Comparison of ENCODE assay signal across 10 cellular contexts in the genomic region with DNA sequence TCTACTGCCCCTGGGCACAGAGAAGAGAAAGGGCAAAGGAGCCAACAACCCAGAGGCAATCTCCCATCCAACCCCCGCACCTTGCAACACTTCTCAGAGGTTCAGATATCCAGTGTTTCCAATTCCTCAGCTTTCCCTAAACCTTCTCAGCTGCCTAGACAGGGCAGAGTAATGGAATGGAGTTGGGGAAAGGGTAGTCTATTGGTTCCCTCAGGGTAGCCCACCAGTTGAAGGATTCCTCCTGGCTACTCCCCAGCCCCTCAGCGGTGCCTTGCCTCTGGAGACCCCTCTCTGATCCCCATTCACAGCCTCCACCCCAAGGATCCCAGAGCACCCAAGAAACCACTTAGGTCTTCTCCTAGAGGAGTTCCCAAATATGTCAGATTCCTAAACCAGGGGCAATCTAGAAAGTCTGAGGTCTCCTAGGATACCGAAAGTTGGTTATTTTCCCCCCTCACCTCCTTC. TPM values are rescaled to one million over a fixed set of nuclear protein-coding genes. Genes with fewer than 3 reads are reported as not detected.
A peak's percentile ranks its signal among the peaks of the same experiment; 100 is the strongest.
DNase-seq lines count a peak whose midpoint lies in the region; ATAC-seq, FAIRE-seq and TF ChIP-seq lines count a peak whose summit lies in the region.
"Had no signal": no experiment of that assay in that cellular context is flagged by ENCODE, and none has a peak within 500 bp of the region (broad histone marks: within the 10 kb centered on the region; RNA-seq: fewer than 3 reads in every experiment).

No MANE protein-coding gene starts in this region.

- peak overlapping the region; percentile 54 for H3K4me3 ChIP-seq in AG04450 (ENCODE audit: low read depth, low read length)
- no peak overlapping the region; a peak in 1 of 4 replicates for H3K4me3 ChIP-seq in SK-N-SH (ENCODE audit: low read depth in 2 of 2, low read length in 1 of 2)
- peak overlapping the region; percentile 56 to 78 (median 63) for H3K4me3 ChIP-seq in HepG2 (replicated peaks in 1 of 3; ENCODE audit: insufficient read depth in 1 of 3, low read depth in 2 of 3, low read length in 3 of 3)

- H3K36me3 ChIP-seq in SK-N-SH (replicated peaks in 1 of 2; ENCODE audit: control insufficient read depth in 1 of 2, insufficient read depth in 2 of 2, low read length in 1 of 2) (no peaks in the 10 kb centered on the region), HepG2 (replicated peaks in 1 of 2; ENCODE audit: control insufficient read depth in 1 of 2, insufficient read depth in 2 of 2, low read length in 2 of 2) (no peaks in the 10 kb centered on the region)

- H3K79me2 ChIP-seq in SK-N-SH (ENCODE audit: insufficient read depth) (no peaks in the 10 kb centered on the region), HepG2 (ENCODE audit: insufficient read depth, low read length) (peaks cover 4% of the 10 kb centered on the region)

- POLR2A ChIA-PET in AG04450 (lab: Yijun Ruan, JAX) (interaction anchor here (1.0 to 1.8 kb wide), 2 partner anchors 9 to 41 kb away, joined by 4 to 9 read pairs; no protein-coding TSS in a partner anchor), SK-N-SH (lab: Yijun Ruan, JAX) (interaction anchor here (2.2 kb wide), 1 partner anchor 12 kb away, joined by 6 read pairs; no protein-coding TSS in a partner anchor), HepG2 (lab: Yijun Ruan, JAX) (interaction anchor here (0.6 to 14.6 kb wide), 8 partner anchors 11 to 59 kb away, joined by 3 to 176 read pairs (median 8); a partner anchor contains a TSS)

- no peak overlapping the region for H2AFZ ChIP-seq in SK-N-SH (ENCODE audit: low read depth)
- H2AFZ ChIP-seq in HepG2 (ENCODE audit: low read length), result no peak overlapping the region

- TF ChIP-seq RAD21 in SK-N-SH (IDR thresholded peaks at IDR 0.05; ENCODE audit: low read length) (no peak), HepG2 (CRISPR knock-in tag; IDR thresholded peaks at IDR 0.05) (no peak)

- intact Hi-C loops in HepG2 (cut with micrococcal nuclease; ENCODE audit: unreplicated experiment), result no loop called here

- H3K27me3 ChIP-seq in AG04450 (ENCODE audit: control insufficient read depth, insufficient read depth, low read length) (peaks cover 36% of the 10 kb centered on the region), SK-N-SH (ENCODE audit: insufficient read depth) (no peaks in the 10 kb centered on the region; the same call in 1 of the 2 replicates), HepG2 (ENCODE audit: control insufficient read depth in 1 of 2, insufficient read depth in 2 of 2, low read length in 2 of 2) (no peaks in the 10 kb centered on the region)

- H3K4me1 ChIP-seq in SK-N-SH (ENCODE audit: control insufficient read depth in 1 of 2, insufficient read depth in 2 of 2, low read depth in 1 of 2, low read length in 1 of 2), result peaks cover 0 to 13% of the 10 kb centered on the region in 2 experiments; a peak in 1 of 4 replicates
- H3K4me1 ChIP-seq in HepG2 (ENCODE audit: insufficient read depth, low read length), result peaks cover 88% of the 10 kb centered on the region

- H3K9me3 ChIP-seq in AG04450 (ENCODE audit: control insufficient read depth, insufficient read depth, low read length) (no peaks in the 10 kb centered on the region; the same call in 1 of the 2 replicates), SK-N-SH (no peaks in the 10 kb centered on the region), HepG2 (ENCODE audit: low read length) (no peaks in the 10 kb centered on the region)

- no peak for DNase-seq in AG04450 (ENCODE audit: low read depth, low spot score)
- no peak for DNase-seq in SK-N-SH
- DNase-seq in HepG2 (ENCODE audit: low spot score), result no peak
- DNase-seq in KBM-7, result no peak
- DNase-seq in SW 1271 (lab: John Stamatoyannopoulos, UW), result no peak
- DNase-seq: midbrain; stimulated activated naive CD4-positive, alpha-beta T cell treated with Interleukin-2 at 50 U/mL for 16 hours had no signal

- no peak for TF ChIP-seq EP300 in SK-N-SH (IDR thresholded peaks at IDR 0.05; ENCODE audit: borderline replicate concordance in 1 of 2, low read depth in 1 of 2, low read length in 1 of 2)
- no peak for TF ChIP-seq EP300 in HepG2 (IDR thresholded peaks at IDR 0.05; ENCODE audit: low read depth in 2 of 2, low read length in 2 of 2)
- TF ChIP-seq EP300 in HepG2 (CRISPR knock-in tag; IDR thresholded peaks at IDR 0.05; ENCODE audit: borderline replicate concordance), result no peak

- WGBS in SK-N-SH (ENCODE audit: low lambda C conversion rate), result 55% methylated on average over 3 of the region's 3 CpGs
- 14% methylated on average over 3 of the region's 3 CpGs for WGBS in HepG2 (ENCODE audit: low lambda C conversion rate)

- H3K27ac ChIP-seq in AG04450 (ENCODE audit: low read depth, low read length), result no peak overlapping the region
- no peak overlapping the region for H3K27ac ChIP-seq in SK-N-SH (ENCODE audit: low read depth in 2 of 2, low read length in 1 of 2)
- H3K27ac ChIP-seq in HepG2 (ENCODE audit: extremely low read length, insufficient read depth, low read length), result peak overlapping the region; percentile 91
- H3K27ac ChIP-seq: C4-2B had no signal

- TF ChIP-seq CTCF in AG04450 (IDR thresholded peaks at IDR 0.05; ENCODE audit: low read depth, low read length) (no peak), SK-N-SH (IDR thresholded peaks at IDR 0.05) (no peak), HepG2 (CRISPR knock-in tag; IDR thresholded peaks at IDR 0.05) (no peak)

- ATAC-seq in HepG2 (no peak), HG03097 (IDR thresholded peaks at IDR 0.05; ENCODE audit: low FRiP score, unreplicated experiment) (no peak)

- no peak for FAIRE-seq in HepG2 (lab: Jason Lieb, UNC)

- H4K20me1 ChIP-seq in SK-N-SH (ENCODE audit: insufficient read depth), result no peaks in the 10 kb centered on the region
- H4K20me1 ChIP-seq in HepG2 (ENCODE audit: insufficient read depth, low read length), result no peaks in the 10 kb centered on the region

- no peaks in the 10 kb centered on the region for H3K9me2 ChIP-seq in SK-N-SH

- in situ Hi-C loops in HepG2 (cut with HindIII; ENCODE audit: extremely low pct_ligation_motif_present, low pct_unique_long_range_greater_than_20kb), result no loop called here
- in situ Hi-C loops in KBM-7 (cut with MboI; ENCODE audit: low pct_unique_long_range_greater_than_20kb, low sequenced_read_pairs), result no loop called here

- peaks cover 3% of the 10 kb centered on the region for H3F3A ChIP-seq in SK-N-SH (replicated peaks; ENCODE audit: insufficient read depth)

- BruUV-seq in HepG2 (replicated peaks; lab: Mats Ljungman, UMichigan), result TSS peak; percentile 69

- CTCF ChIA-PET in AG04450 (lab: Charles Lee) (interaction anchor here (0.6 to 4.2 kb wide), 5 partner anchors 24 to 79 kb away, joined by 3 to 29 read pairs (median 3); a partner anchor contains a TSS), SK-N-SH (lab: Yijun Ruan, JAX) (interaction anchor here (1.2 to 4.5 kb wide), 6 partner anchors 8 to 61 kb away, joined by 3 to 18 read pairs (median 11); a partner anchor contains a TSS), HepG2 (lab: Yijun Ruan, JAX; ENCODE audit: low intra/inter-chr PET ratio, low total read pairs) (no interaction called here)

- TF ChIP-seq POLR2A in HepG2 (IDR thresholded peaks at IDR 0.05; ENCODE audit: insufficient read depth in 1 of 2, low read depth in 2 of 2, low read length in 2 of 2), result no peak

- H3K9ac ChIP-seq in SK-N-SH, result no peak overlapping the region
- H3K9ac ChIP-seq in HepG2 (ENCODE audit: insufficient read depth, low read depth, low read length), result peak overlapping the region; percentile 79

- H3K4me2 ChIP-seq in SK-N-SH (peak overlapping the region; percentile 41; the same call in 1 of the 2 replicates), HepG2 (ENCODE audit: low read depth, low read length) (peak overlapping the region; percentile 97)

RNA-seq across cellular contexts. Expression of a gene that starts 0.5 kb away (rescaled TPM):
- polyA plus RNA-seq in AG04450 (2011; rRNA removed), result 0.25 and 0.37 TPM in 2 replicates
- polyA minus RNA-seq in AG04450 (2011; rRNA and poly(A)+ RNA removed), result 0.30 and 0.41 TPM in 2 replicates
- 0.16 and 0.25 TPM in 2 replicates for polyA plus RNA-seq in SK-N-SH (2012; rRNA removed)
- 0.10 and 0.13 TPM in 2 replicates for polyA plus RNA-seq in SK-N-SH (2012; cell fraction: cytosol; rRNA removed)
- polyA plus RNA-seq in SK-N-SH (2012; cell fraction: nucleus; rRNA removed), result 0.17 and 0.25 TPM in 2 replicates
- 7.8 and 8.5 TPM in 2 replicates for total RNA-seq in HepG2 (2016; rRNA removed; fragmentation: Illumina TruSeq; extraction: Trizol)
- 2.9 and 3.4 TPM in 2 replicates for total RNA-seq in HepG2 (2016; cell fraction: cytosol; rRNA removed; fragmentation: Illumina TruSeq; extraction: Trizol; ENCODE audit: low read depth)
- 7.5 and 8.1 TPM in 2 replicates for total RNA-seq in HepG2 (2016; cell fraction: insoluble cytoplasmic fraction; rRNA removed; fragmentation: Illumina TruSeq; extraction: Trizol)
- 6.2 and 6.6 TPM in 2 replicates for total RNA-seq in HepG2 (2016; cell fraction: membrane; rRNA removed; fragmentation: Illumina TruSeq; extraction: Trizol)
- 5.7 and 6.3 TPM in 2 replicates for total RNA-seq in HepG2 (2016; cell fraction: nucleus; rRNA removed; fragmentation: Illumina TruSeq; extraction: Trizol)
- polyA plus RNA-seq in HepG2 (2011; rRNA removed), result 4.1 and 4.5 TPM in 2 replicates
- polyA plus RNA-seq in HepG2 (2011; cell fraction: cytosol; rRNA removed), result 2.5 and 3.0 TPM in 2 replicates
- polyA plus RNA-seq in HepG2 (2011; cell fraction: nucleus; rRNA removed), result 3.5 and 3.8 TPM in 2 replicates
- 1.3 and 1.8 TPM in 2 replicates for polyA plus RNA-seq in HepG2 (2012)
- 1.9 and 3.1 TPM in 2 replicates for polyA plus RNA-seq in HepG2 (2016; cell fraction: cytosol; fragmentation: Illumina TruSeq; extraction: Trizol; ENCODE audit: low read depth)
- polyA plus RNA-seq in HepG2 (2016; cell fraction: insoluble cytoplasmic fraction; fragmentation: Illumina TruSeq; extraction: Trizol; ENCODE audit: low read depth), result 10.3 and 10.9 TPM in 2 replicates
- 3.7 and 4.5 TPM in 2 replicates for polyA plus RNA-seq in HepG2 (2016; cell fraction: membrane; fragmentation: Illumina TruSeq; extraction: Trizol; ENCODE audit: low read depth)
- 11.6 and 14.3 TPM in 2 replicates for polyA plus RNA-seq in HepG2 (2016; cell fraction: nucleus; fragmentation: Illumina TruSeq; extraction: Trizol; ENCODE audit: insufficient read depth, low read depth)
- 1.7 and 3.8 TPM in 2 replicates for polyA minus RNA-seq in HepG2 (2011; rRNA and poly(A)+ RNA removed; ENCODE audit: low replicate concordance)
- 0.49 and 2.3 TPM in 2 replicates for polyA minus RNA-seq in HepG2 (2011; cell fraction: cytosol; rRNA and poly(A)+ RNA removed)
- 1.0 and 1.7 TPM in 2 replicates for polyA minus RNA-seq in HepG2 (2011; cell fraction: nucleus; rRNA and poly(A)+ RNA removed)
- total RNA-seq: activated CD4-positive, alpha-beta memory T cell treated with anti-CD3 and anti-CD28 coated beads for 36 hours had no signal

RNA-seq across cellular contexts. Expression of a gene that starts 19.8 kb away (rescaled TPM):
- polyA plus RNA-seq in AG04450 (2011; rRNA removed) (741 and 845 TPM in 2 replicates), SK-N-SH (2012; rRNA removed) (773 and 841 TPM in 2 replicates), HepG2 (2011; rRNA removed) (480 and 535 TPM in 2 replicates)
- 1,089 and 1,312 TPM in 2 replicates for polyA minus RNA-seq in AG04450 (2011; rRNA and poly(A)+ RNA removed)
- polyA plus RNA-seq in SK-N-SH (2012; cell fraction: cytosol; rRNA removed), result 1,054 and 1,304 TPM in 2 replicates
- polyA plus RNA-seq in SK-N-SH (2012; cell fraction: nucleus; rRNA removed), result 350 and 539 TPM in 2 replicates
- 1,820 and 2,673 TPM in 2 replicates for total RNA-seq in HepG2 (2016; rRNA removed; fragmentation: Illumina TruSeq; extraction: Trizol)
- total RNA-seq in HepG2 (2016; cell fraction: cytosol; rRNA removed; fragmentation: Illumina TruSeq; extraction: Trizol; ENCODE audit: low read depth), result 661 and 834 TPM in 2 replicates
- 1,900 and 2,565 TPM in 2 replicates for total RNA-seq in HepG2 (2016; cell fraction: insoluble cytoplasmic fraction; rRNA removed; fragmentation: Illumina TruSeq; extraction: Trizol)
- 1,646 and 2,012 TPM in 2 replicates for total RNA-seq in HepG2 (2016; cell fraction: membrane; rRNA removed; fragmentation: Illumina TruSeq; extraction: Trizol)
- total RNA-seq in HepG2 (2016; cell fraction: nucleus; rRNA removed; fragmentation: Illumina TruSeq; extraction: Trizol), result 924 and 962 TPM in 2 replicates
- 613 and 623 TPM in 2 replicates for polyA plus RNA-seq in HepG2 (2011; cell fraction: cytosol; rRNA removed)
- 402 and 463 TPM in 2 replicates for polyA plus RNA-seq in HepG2 (2011; cell fraction: nucleus; rRNA removed)
- polyA plus RNA-seq in HepG2 (2012), result 1,081 and 1,908 TPM in 2 replicates
- polyA plus RNA-seq in HepG2 (2016; cell fraction: cytosol; fragmentation: Illumina TruSeq; extraction: Trizol; ENCODE audit: low read depth), result 1,228 and 1,423 TPM in 2 replicates
- polyA plus RNA-seq in HepG2 (2016; cell fraction: insoluble cytoplasmic fraction; fragmentation: Illumina TruSeq; extraction: Trizol; ENCODE audit: low read depth), result 4,120 and 4,455 TPM in 2 replicates
- 2,490 and 3,014 TPM in 2 replicates for polyA plus RNA-seq in HepG2 (2016; cell fraction: membrane; fragmentation: Illumina TruSeq; extraction: Trizol; ENCODE audit: low read depth)
- polyA plus RNA-seq in HepG2 (2016; cell fraction: nucleus; fragmentation: Illumina TruSeq; extraction: Trizol; ENCODE audit: insufficient read depth, low read depth), result 1,903 and 1,961 TPM in 2 replicates
- polyA minus RNA-seq in HepG2 (2011; rRNA and poly(A)+ RNA removed; ENCODE audit: low replicate concordance), result 314 and 476 TPM in 2 replicates
- 569 and 577 TPM in 2 replicates for polyA minus RNA-seq in HepG2 (2011; cell fraction: cytosol; rRNA and poly(A)+ RNA removed)
- polyA minus RNA-seq in HepG2 (2011; cell fraction: nucleus; rRNA and poly(A)+ RNA removed), result 681 and 757 TPM in 2 replicates

RNA-seq across cellular contexts. Expression of a gene that starts 20.4 kb away (rescaled TPM):
- 49.0 and 62.3 TPM in 2 replicates for polyA plus RNA-seq in AG04450 (2011; rRNA removed)
- polyA minus RNA-seq in AG04450 (2011; rRNA and poly(A)+ RNA removed), result 57.1 and 101 TPM in 2 replicates
- polyA plus RNA-seq in SK-N-SH (2012; rRNA removed), result 11.6 and 14.1 TPM in 2 replicates
- polyA plus RNA-seq in SK-N-SH (2012; cell fraction: cytosol; rRNA removed), result 15.2 and 17.9 TPM in 2 replicates
- 8.3 and 12.6 TPM in 2 replicates for polyA plus RNA-seq in SK-N-SH (2012; cell fraction: nucleus; rRNA removed)
- total RNA-seq in HepG2 (2016; rRNA removed; fragmentation: Illumina TruSeq; extraction: Trizol), result 22.2 and 45.4 TPM in 2 replicates
- total RNA-seq in HepG2 (2016; cell fraction: cytosol; rRNA removed; fragmentation: Illumina TruSeq; extraction: Trizol; ENCODE audit: low read depth), result 3.0 TPM in 2 replicates
- 20.1 and 44.7 TPM in 2 replicates for total RNA-seq in HepG2 (2016; cell fraction: insoluble cytoplasmic fraction; rRNA removed; fragmentation: Illumina TruSeq; extraction: Trizol)
- 9.1 and 9.7 TPM in 2 replicates for total RNA-seq in HepG2 (2016; cell fraction: membrane; rRNA removed; fragmentation: Illumina TruSeq; extraction: Trizol)
- 19.3 and 21.1 TPM in 2 replicates for total RNA-seq in HepG2 (2016; cell fraction: nucleus; rRNA removed; fragmentation: Illumina TruSeq; extraction: Trizol)
- 10.5 and 16.0 TPM in 2 replicates for polyA plus RNA-seq in HepG2 (2011; rRNA removed)
- 6.7 and 8.9 TPM in 2 replicates for polyA plus RNA-seq in HepG2 (2011; cell fraction: cytosol; rRNA removed)
- polyA plus RNA-seq in HepG2 (2011; cell fraction: nucleus; rRNA removed), result 5.7 and 6.4 TPM in 2 replicates
- polyA plus RNA-seq in HepG2 (2012), result 8.5 and 12.6 TPM in 2 replicates
- polyA plus RNA-seq in HepG2 (2016; cell fraction: cytosol; fragmentation: Illumina TruSeq; extraction: Trizol; ENCODE audit: low read depth), result 5.0 and 5.3 TPM in 2 replicates
- polyA plus RNA-seq in HepG2 (2016; cell fraction: insoluble cytoplasmic fraction; fragmentation: Illumina TruSeq; extraction: Trizol; ENCODE audit: low read depth), result 32.3 and 33.7 TPM in 2 replicates
- polyA plus RNA-seq in HepG2 (2016; cell fraction: membrane; fragmentation: Illumina TruSeq; extraction: Trizol; ENCODE audit: low read depth), result 6.0 and 6.2 TPM in 2 replicates
- 17.7 and 19.9 TPM in 2 replicates for polyA plus RNA-seq in HepG2 (2016; cell fraction: nucleus; fragmentation: Illumina TruSeq; extraction: Trizol; ENCODE audit: insufficient read depth, low read depth)
- 23.7 and 77.0 TPM in 2 replicates for polyA minus RNA-seq in HepG2 (2011; rRNA and poly(A)+ RNA removed; ENCODE audit: low replicate concordance)
- 20.8 and 23.0 TPM in 2 replicates for polyA minus RNA-seq in HepG2 (2011; cell fraction: cytosol; rRNA and poly(A)+ RNA removed)
- 16.2 and 18.3 TPM in 2 replicates for polyA minus RNA-seq in HepG2 (2011; cell fraction: nucleus; rRNA and poly(A)+ RNA removed)

RNA-seq across cellular contexts. Expression of a gene that starts 24.6 kb away (rescaled TPM):
- polyA plus RNA-seq in AG04450 (2011; rRNA removed), result 355 and 404 TPM in 2 replicates
- 137 and 153 TPM in 2 replicates for polyA minus RNA-seq in AG04450 (2011; rRNA and poly(A)+ RNA removed)
- 111 and 156 TPM in 2 replicates for polyA plus RNA-seq in SK-N-SH (2012; rRNA removed)
- polyA plus RNA-seq in SK-N-SH (2012; cell fraction: cytosol; rRNA removed), result 143 and 154 TPM in 2 replicates
- polyA plus RNA-seq in SK-N-SH (2012; cell fraction: nucleus; rRNA removed), result 31.4 and 71.4 TPM in 2 replicates
- total RNA-seq in HepG2 (2016; rRNA removed; fragmentation: Illumina TruSeq; extraction: Trizol), result 125 and 201 TPM in 2 replicates
- total RNA-seq in HepG2 (2016; cell fraction: cytosol; rRNA removed; fragmentation: Illumina TruSeq; extraction: Trizol; ENCODE audit: low read depth), result 20.4 and 22.6 TPM in 2 replicates
- 123 and 217 TPM in 2 replicates for total RNA-seq in HepG2 (2016; cell fraction: insoluble cytoplasmic fraction; rRNA removed; fragmentation: Illumina TruSeq; extraction: Trizol)
- 45.5 and 48.0 TPM in 2 replicates for total RNA-seq in HepG2 (2016; cell fraction: membrane; rRNA removed; fragmentation: Illumina TruSeq; extraction: Trizol)
- total RNA-seq in HepG2 (2016; cell fraction: nucleus; rRNA removed; fragmentation: Illumina TruSeq; extraction: Trizol), result 42.3 and 53.2 TPM in 2 replicates
- 134 and 184 TPM in 2 replicates for polyA plus RNA-seq in HepG2 (2011; rRNA removed)
- 121 and 141 TPM in 2 replicates for polyA plus RNA-seq in HepG2 (2011; cell fraction: cytosol; rRNA removed)
- 41.8 and 48.0 TPM in 2 replicates for polyA plus RNA-seq in HepG2 (2011; cell fraction: nucleus; rRNA removed)
- polyA plus RNA-seq in HepG2 (2012), result 118 and 217 TPM in 2 replicates
- 37.1 and 37.6 TPM in 2 replicates for polyA plus RNA-seq in HepG2 (2016; cell fraction: cytosol; fragmentation: Illumina TruSeq; extraction: Trizol; ENCODE audit: low read depth)
- polyA plus RNA-seq in HepG2 (2016; cell fraction: insoluble cytoplasmic fraction; fragmentation: Illumina TruSeq; extraction: Trizol; ENCODE audit: low read depth), result 312 and 355 TPM in 2 replicates
- polyA plus RNA-seq in HepG2 (2016; cell fraction: membrane; fragmentation: Illumina TruSeq; extraction: Trizol; ENCODE audit: low read depth), result 61.8 and 63.8 TPM in 2 replicates
- polyA plus RNA-seq in HepG2 (2016; cell fraction: nucleus; fragmentation: Illumina TruSeq; extraction: Trizol; ENCODE audit: insufficient read depth, low read depth), result 112 and 113 TPM in 2 replicates
- polyA minus RNA-seq in HepG2 (2011; rRNA and poly(A)+ RNA removed; ENCODE audit: low replicate concordance), result 102 and 206 TPM in 2 replicates
- polyA minus RNA-seq in HepG2 (2011; cell fraction: cytosol; rRNA and poly(A)+ RNA removed), result 105 and 134 TPM in 2 replicates
- 37.2 and 53.7 TPM in 2 replicates for polyA minus RNA-seq in HepG2 (2011; cell fraction: nucleus; rRNA and poly(A)+ RNA removed)

Comparison
In these comparisons a context has a peak if more than half of its experiments do, and no peak if none do; other contexts are left out.
1. H3K4me3 ChIP-seq: peak in AG04450 (single experiment) and HepG2 (3 of 3); none in SK-N-SH (0 of 2).